Comparison of ENCODE assay signal across 2 cellular contexts in genomic region chr10:13039761-13040160, GRCh38.
TF ChIP-seq lines count a peak whose summit lies in the region.

No MANE protein-coding gene starts in this region.

TF ChIP-seq in A549, 52 proteins besides CTCF, POLR2A, EP300 and RAD21 (continued from another document):
- TF ChIP-seq SREBF2 (IDR thresholded peaks at IDR 0.05), result no peak
- TF ChIP-seq CHD2 (IDR thresholded peaks at IDR 0.05; ENCODE audit: low read length, partially characterized antibody), result no peak
- TF ChIP-seq, protein P1, sequence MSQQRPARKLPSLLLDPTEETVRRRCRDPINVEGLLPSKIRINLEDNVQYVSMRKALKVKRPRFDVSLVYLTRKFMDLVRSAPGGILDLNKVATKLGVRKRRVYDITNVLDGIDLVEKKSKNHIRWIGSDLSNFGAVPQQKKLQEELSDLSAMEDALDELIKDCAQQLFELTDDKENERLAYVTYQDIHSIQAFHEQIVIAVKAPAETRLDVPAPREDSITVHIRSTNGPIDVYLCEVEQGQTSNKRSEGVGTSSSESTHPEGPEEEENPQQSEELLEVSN (IDR thresholded peaks at IDR 0.05; ENCODE audit: borderline replicate concordance, low read depth), result no peak
- no peak for TF ChIP-seq MAFK (IDR thresholded peaks at IDR 0.05; ENCODE audit: partially characterized antibody)

TF ChIP-seq in IMR-90, 13 proteins besides CTCF, POLR2A, EP300 and RAD21:
- TF ChIP-seq, protein P2, sequence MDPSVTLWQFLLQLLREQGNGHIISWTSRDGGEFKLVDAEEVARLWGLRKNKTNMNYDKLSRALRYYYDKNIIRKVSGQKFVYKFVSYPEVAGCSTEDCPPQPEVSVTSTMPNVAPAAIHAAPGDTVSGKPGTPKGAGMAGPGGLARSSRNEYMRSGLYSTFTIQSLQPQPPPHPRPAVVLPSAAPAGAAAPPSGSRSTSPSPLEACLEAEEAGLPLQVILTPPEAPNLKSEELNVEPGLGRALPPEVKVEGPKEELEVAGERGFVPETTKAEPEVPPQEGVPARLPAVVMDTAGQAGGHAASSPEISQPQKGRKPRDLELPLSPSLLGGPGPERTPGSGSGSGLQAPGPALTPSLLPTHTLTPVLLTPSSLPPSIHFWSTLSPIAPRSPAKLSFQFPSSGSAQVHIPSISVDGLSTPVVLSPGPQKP (IDR thresholded peaks at IDR 0.05; ENCODE audit: borderline replicate concordance, low read depth, low read length), result no peak
- TF ChIP-seq FOS (IDR thresholded peaks at IDR 0.05; ENCODE audit: low read depth, low read length) (no peak), MAFK (IDR thresholded peaks at IDR 0.05; ENCODE audit: low read depth, low read length) (no peak), RCOR1 (IDR thresholded peaks at IDR 0.05; ENCODE audit: insufficient replicate concordance, low read length) (no peak), CEBPB (IDR thresholded peaks at IDR 0.05; ENCODE audit: low read depth, low read length) (no peak), USF2 (IDR thresholded peaks at IDR 0.05; ENCODE audit: low read depth, low read length) (no peak), CHD1 (IDR thresholded peaks at IDR 0.05; ENCODE audit: low read depth, low read length) (no peak), NFE2L2 (IDR thresholded peaks at IDR 0.05; ENCODE audit: low read depth, low read length) (no peak), BHLHE40 (IDR thresholded peaks at IDR 0.05; ENCODE audit: low read depth, low read length) (no peak), SMC3 (IDR thresholded peaks at IDR 0.05; ENCODE audit: low read depth, low read length) (no peak), MXI1 (IDR thresholded peaks at IDR 0.05; ENCODE audit: borderline replicate concordance, low read depth, low read length) (no peak), RFX5 (IDR thresholded peaks at IDR 0.05; ENCODE audit: low read depth, low read length) (no peak), MAZ (IDR thresholded peaks at IDR 0.05; ENCODE audit: borderline replicate concordance, low read depth, low read length) (no peak)
